In the genomic region with DNA sequence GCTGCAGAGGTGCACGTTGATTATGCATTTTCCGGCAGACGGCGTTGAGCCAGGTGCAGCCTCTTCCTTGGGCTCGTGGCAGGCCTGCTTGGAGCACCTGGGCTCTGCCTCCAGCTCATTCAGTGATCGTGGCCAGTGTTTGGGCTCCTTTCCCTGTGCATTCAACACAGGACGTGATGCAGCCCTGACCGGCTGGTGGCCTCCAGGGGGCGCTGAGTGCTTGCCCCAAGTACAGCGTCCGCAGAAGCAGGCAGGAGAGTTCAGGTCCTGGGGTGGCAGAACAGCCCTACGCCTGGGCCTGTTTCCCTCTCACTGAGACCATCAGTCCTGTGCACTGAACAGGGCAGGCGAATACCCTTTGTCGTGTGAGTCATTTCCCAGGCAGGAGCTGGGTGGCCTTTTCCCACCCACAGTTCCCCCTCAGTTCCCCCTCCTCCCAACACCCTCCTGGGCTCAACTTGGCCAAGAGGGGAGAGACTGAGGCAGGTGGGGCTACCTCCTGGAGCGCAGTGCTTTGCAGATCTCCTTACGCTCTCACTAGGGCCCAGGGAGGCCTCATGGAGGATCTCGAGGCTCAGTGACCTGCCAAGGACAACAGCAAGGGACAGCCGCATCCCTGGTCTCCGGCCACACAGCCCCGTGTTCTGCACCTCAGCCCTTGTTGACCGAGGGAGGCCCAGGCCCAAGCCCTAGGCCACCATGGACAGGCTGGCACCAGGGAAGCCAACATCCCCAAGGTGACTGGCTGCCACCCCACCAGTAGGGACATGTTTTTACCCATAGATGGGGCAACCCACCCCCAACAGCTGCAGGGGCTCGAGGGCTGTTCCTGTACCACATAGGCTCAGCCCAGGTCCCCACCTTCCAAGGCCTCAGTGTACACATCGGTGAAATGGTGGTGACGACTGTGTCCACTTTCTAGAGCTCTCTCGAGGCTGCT, we compare ENCODE assay signal across 8 cellular contexts. TPM values are rescaled to one million over a fixed set of nuclear protein-coding genes. Genes with fewer than 3 reads are reported as not detected.
DNase-seq lines count a peak whose midpoint lies in the region; ATAC-seq and TF ChIP-seq lines count a peak whose summit lies in the region.

No MANE protein-coding gene starts in this region.

- ATAC-seq in GM19351 (IDR thresholded peaks at IDR 0.05; ENCODE audit: unreplicated experiment), result no peak

- no peak overlapping the region for H3K27ac ChIP-seq in SJCRH30

- TF ChIP-seq CTCF in Loucy (conservative IDR thresholded peaks at IDR 0.05; ENCODE audit: low read length) (peak; percentile 87), osteocyte (IDR thresholded peaks at IDR 0.05) (peak; percentile 91)

- H3K79me2 ChIP-seq in Loucy (ENCODE audit: insufficient read depth, low read length), result no peaks in the 10 kb centered on the region

- H3K27me3 Mint-ChIP-seq in osteocyte (ENCODE audit: unreplicated experiment), result no peaks in the 10 kb centered on the region

- H3K27ac Mint-ChIP-seq in osteocyte (ENCODE audit: unreplicated experiment), result peak overlapping the region; percentile 84

- no peak overlapping the region for H3K9ac ChIP-seq in Loucy (ENCODE audit: low read depth, low read length, poor library complexity, severe bottlenecking)

- H3K36me3 ChIP-seq in Loucy (ENCODE audit: insufficient read depth, low read length) (peaks cover 22% of the 10 kb centered on the region; the same call in 1 of the 2 replicates), SJCRH30 (peaks cover 32% of the 10 kb centered on the region)

- H3K9me3 ChIP-seq in Loucy (ENCODE audit: insufficient read depth, low read depth, low read length) (no peaks in the 10 kb centered on the region), SJCRH30 (replicated peaks) (no peaks in the 10 kb centered on the region)

- no peak overlapping the region for H3K4me2 ChIP-seq in Loucy (ENCODE audit: low read depth, low read length, poor library complexity, severe bottlenecking)

- H3K27me3 ChIP-seq in Loucy (ENCODE audit: insufficient read depth, low read length, poor library complexity, severe bottlenecking), result no peaks in the 10 kb centered on the region
- H3K27me3 ChIP-seq in SJCRH30, result no peaks in the 10 kb centered on the region

- no peaks in the 10 kb centered on the region for H3K9me3 Mint-ChIP-seq in osteocyte (ENCODE audit: unreplicated experiment)

- H3F3A ChIP-seq in Loucy (ENCODE audit: low read depth), result no peaks in the 10 kb centered on the region

- no peak overlapping the region for H3K4me3 ChIP-seq in Loucy (ENCODE audit: low read length, poor library complexity, severe bottlenecking)
- no peak overlapping the region for H3K4me3 ChIP-seq in SJCRH30

- no peak overlapping the region for H3K4me3 Mint-ChIP-seq in osteocyte (ENCODE audit: unreplicated experiment)

- peaks cover 5% of the 10 kb centered on the region for H3K4me1 Mint-ChIP-seq in osteocyte (ENCODE audit: unreplicated experiment)

- no peak overlapping the region for H2AFZ ChIP-seq in Loucy (ENCODE audit: low read length)

- peaks cover 16% of the 10 kb centered on the region for H3K36me3 Mint-ChIP-seq in osteocyte (ENCODE audit: unreplicated experiment)

- H4K20me1 ChIP-seq in Loucy (ENCODE audit: insufficient read depth, low read length, poor library complexity, severe bottlenecking), result no peaks in the 10 kb centered on the region

- DNase-seq in DMS79 treated with DMSO at 0.1 percent for 48 hours (lab: John Stamatoyannopoulos, UW) (peak; percentile 52), SJCRH30 (peak; percentile 87 to 91), foreskin melanocyte (peak; percentile 55), osteocyte (ENCODE audit: extremely low spot score, unreplicated experiment) (peak; percentile 94), superior temporal gyrus (ENCODE audit: extremely low spot score) (peak; percentile 73)
- DNase-seq in activated effector memory CD4-positive, alpha-beta T cell treated with Interleukin-2 at 50 U/mL for 16 hours, result peak; percentile 69

- no peaks in the 10 kb centered on the region for H3K4me1 ChIP-seq in Loucy (ENCODE audit: insufficient read depth, low read length, poor library complexity, severe bottlenecking)
- 0 out of 2 replicates have a peak, but pooled peaks cover 3% of the 10 kb centered on the region for H3K4me1 ChIP-seq in SJCRH30

- no peaks in the 10 kb centered on the region for H3K9me2 ChIP-seq in Loucy (replicated peaks; ENCODE audit: low read depth, low read length)

RNA-seq across cellular contexts. Expression of a gene that starts 52.9 kb away (rescaled TPM):
- 5.8 and 7.3 TPM in 2 replicates for total RNA-seq in SJCRH30 (2014; rRNA removed; shearing (Covaris generic))
- 23.5 and 26.0 TPM in 2 replicates for total RNA-seq in osteocyte

RNA-seq across cellular contexts. Expression of a gene that starts 53.0 kb away (rescaled TPM):
- 4,429 and 4,439 TPM in 2 replicates for total RNA-seq in SJCRH30 (2014; rRNA removed; shearing (Covaris generic))
- 1,078 and 1,108 TPM in 2 replicates for total RNA-seq in osteocyte
